ENCODE assay signal across 13 cellular contexts in genomic region chr10:14302035-14302434, GRCh38. TPM values are rescaled to one million over a fixed set of nuclear protein-coding genes. Genes with fewer than 3 reads are reported as not detected.
DNase-seq lines count a peak whose midpoint lies in the region; FAIRE-seq and TF ChIP-seq lines count a peak whose summit lies in the region.
"Had no signal": no experiment of that assay in that cellular context is flagged by ENCODE, and none has a peak within 500 bp of the region (broad histone marks: within the 10 kb centered on the region; RNA-seq: fewer than 3 reads in every experiment).

No MANE protein-coding gene starts in this region.

- whole genome bisulfite sequencing in sigmoid colon, 2 donors, result 52 to 64% methylated on average over 2 of the region's 2 CpGs

- no peak for TF ChIP-seq POLR2A in sigmoid colon (IDR thresholded peaks at IDR 0.05)

- no peak for TF ChIP-seq EP300 in sigmoid colon (IDR thresholded peaks at IDR 0.05)

- DNase-seq in NCI-H146 (lab: John Stamatoyannopoulos, UW), result peak; percentile 27
- DNase-seq in NCI-H146 treated with DMSO at 0.1 percent for 48 hours (lab: John Stamatoyannopoulos, UW; ENCODE audit: unreplicated experiment), result no peak
- DNase-seq in NCI-H69 (lab: John Stamatoyannopoulos, UW), result peak; percentile 24
- DNase-seq in epithelial cell of proximal tubule (ENCODE audit: low read depth), result no peak
- no peak for DNase-seq in retinal pigment epithelial cell (ENCODE audit: low read depth)
- no peak for DNase-seq in GM19239 (ENCODE audit: insufficient read length, low spot score)
- DNase-seq in NCI-H446 treated with DMSO at 0.1 percent for 48 hours (lab: John Stamatoyannopoulos, UW), result no peak
- no peak for DNase-seq in sigmoid colon
- DNase-seq: activated CD8-positive, alpha-beta memory T cell treated with anti-CD3 and anti-CD28 coated beads, Interleukin-2, amount 50 U/mL, for 4 hours; effector CD4-positive, alpha-beta T cell; NCI-H1105; thyroid gland had no signal

- H3K27ac ChIP-seq in sigmoid colon, result no peak overlapping the region
- H3K27ac ChIP-seq: SJSA1, thyroid gland had no signal

- no peaks in the 10 kb centered on the region for H3K4me1 ChIP-seq in sigmoid colon
- H3K4me1 ChIP-seq: SJSA1, thyroid gland had no signal

- peak; percentile 70 for TF ChIP-seq CTCF in epithelial cell of proximal tubule (conservative IDR thresholded peaks at IDR 0.05; ENCODE audit: low read depth, low read length)
- TF ChIP-seq CTCF in retinal pigment epithelial cell (conservative IDR thresholded peaks at IDR 0.05; ENCODE audit: low read depth, low read length), result peak; percentile 64
- TF ChIP-seq CTCF in sigmoid colon (IDR thresholded peaks at IDR 0.05), result no peak

- H3K36me3 ChIP-seq in sigmoid colon, result no peaks in the 10 kb centered on the region
- H3K36me3 ChIP-seq: SJSA1, thyroid gland had no signal

- no peaks in the 10 kb centered on the region for H3K9me3 ChIP-seq in sigmoid colon
- H3K9me3 ChIP-seq: SJSA1, thyroid gland had no signal

- intact Hi-C loops in sigmoid colon (cut with DNase I), result no loop called here

- FAIRE-seq in GM19239 (lab: Jason Lieb, UNC), result no peak

- no peak overlapping the region for H3K4me3 ChIP-seq in epithelial cell of proximal tubule (ENCODE audit: low read depth, low read length)
- H3K4me3 ChIP-seq in retinal pigment epithelial cell (ENCODE audit: low read length), result no peak overlapping the region
- no peak overlapping the region for H3K4me3 ChIP-seq in sigmoid colon
- H3K4me3 ChIP-seq: SJSA1, thyroid gland had no signal

- no peaks in the 10 kb centered on the region for H3K27me3 ChIP-seq in sigmoid colon
- H3K27me3 ChIP-seq: thyroid gland had no signal

RNA-seq across cellular contexts. Expression of gene FRMD4A, which starts 28.7 kb away (rescaled TPM):
- total RNA-seq in epithelial cell of proximal tubule, result 24.4 and 34.6 TPM in 2 replicates
- 10 to 100 TPM; 14.4 to 27.8 (median 21.7) TPM for total RNA-seq in sigmoid colon
- 10 to 100 TPM in 1 of 3 donors, 1 to 10 TPM in 2; 3.0 to 13.2 (median 3.9) TPM for polyA plus RNA-seq in sigmoid colon

Comparison
In these comparisons a context has a peak if more than half of its experiments do, and no peak if none do; other contexts are left out.
1. DNase-seq: peak in NCI-H146 (single experiment) and NCI-H69 (single experiment); none in NCI-H146 treated with DMSO at 0.1 percent for 48 hours (single experiment), epithelial cell of proximal tubule (single experiment), retinal pigment epithelial cell (single experiment), GM19239 (single experiment), NCI-H446 treated with DMSO at 0.1 percent for 48 hours (single experiment) and sigmoid colon (single experiment).
2. CTCF ChIP-seq: peak in epithelial cell of proximal tubule (single experiment) and retinal pigment epithelial cell (single experiment); none in sigmoid colon (0 of 4).